Comparison of ENCODE assay signal across 18 cellular contexts in genomic region chr20:58673119-58673518, GRCh38. TPM values are rescaled to one million over a fixed set of nuclear protein-coding genes. Genes with fewer than 3 reads are reported as not detected.
DNase-seq lines count a peak whose midpoint lies in the region; ATAC-seq, FAIRE-seq and TF ChIP-seq lines count a peak whose summit lies in the region.
"Had no signal": no experiment of that assay in that cellular context is flagged by ENCODE, and none has a peak within 500 bp of the region (broad histone marks: within the 10 kb centered on the region; RNA-seq: fewer than 3 reads in every experiment).

No MANE protein-coding gene starts in this region.

- H3K27me3 ChIP-seq in HepG2 (ENCODE audit: control insufficient read depth in 1 of 2, insufficient read depth in 2 of 2, low read length in 2 of 2) = no peaks in the 10 kb centered on the region
- no peaks in the 10 kb centered on the region for H3K27me3 ChIP-seq in right lobe of liver
- no peaks in the 10 kb centered on the region for H3K27me3 ChIP-seq in upper lobe of right lung

- no peak overlapping the region for H3K9ac ChIP-seq in HepG2 (ENCODE audit: insufficient read depth, low read depth, low read length)

- POLR2A ChIA-PET in HepG2 (lab: Yijun Ruan, JAX) (interaction anchor here (1.6 kb wide), 1 partner anchor 22 kb away, joined by 4 read pairs; the partner anchor contains the start of gene STX16), WTC11 (lab: Charles Lee) (no interaction called here)

- no peak overlapping the region for H3K27ac ChIP-seq in HepG2 (ENCODE audit: extremely low read length, insufficient read depth, low read length)
- no peak overlapping the region for H3K27ac ChIP-seq in right lobe of liver
- H3K27ac ChIP-seq in upper lobe of right lung = no peak overlapping the region
- H3K27ac ChIP-seq: C4-2B had no signal

- H3K4me1 ChIP-seq in HepG2 (ENCODE audit: insufficient read depth, low read length) (no peaks in the 10 kb centered on the region), right lobe of liver (no peaks in the 10 kb centered on the region), upper lobe of right lung (no peaks in the 10 kb centered on the region)
- H3K4me1 ChIP-seq: Caco-2 had no signal

- in situ Hi-C loops in HepG2 (cut with HindIII; ENCODE audit: extremely low pct_ligation_motif_present, low pct_unique_long_range_greater_than_20kb) = no loop called here

- H3K79me2 ChIP-seq in HepG2 (ENCODE audit: insufficient read depth, low read length) = no peaks in the 10 kb centered on the region

- TF ChIP-seq POLR2A in HepG2 (IDR thresholded peaks at IDR 0.05; ENCODE audit: insufficient read depth in 1 of 2, low read depth in 2 of 2, low read length in 2 of 2) = no peak
- TF ChIP-seq POLR2A in right lobe of liver (IDR thresholded peaks at IDR 0.05) = no peak

- ATAC-seq in HepG2 (no peak), right lobe of liver (no peak), WTC11 (no peak), upper lobe of right lung (no peak)

- peak overlapping the region; percentile 96 for H3K27ac Mint-ChIP-seq in WTC11
- H3K27ac Mint-ChIP-seq: CD4-positive, alpha-beta T cell had no signal

- peaks cover 37 to 81% of the 10 kb centered on the region in 2 experiments for H3K36me3 ChIP-seq in HepG2 (replicated peaks in 1 of 2; ENCODE audit: control insufficient read depth in 1 of 2, insufficient read depth in 2 of 2, low read length in 2 of 2)
- peaks cover 6 to 77% (median 20%) of the 10 kb centered on the region in 4 donors for H3K36me3 ChIP-seq in right lobe of liver
- peaks cover 90% of the 10 kb centered on the region for H3K36me3 ChIP-seq in upper lobe of right lung

- 0 out of 2 replicates have a peak, but pooled peaks cover 3% of the 10 kb centered on the region for H4K20me1 ChIP-seq in HepG2 (ENCODE audit: insufficient read depth, low read length)

- no peak for TF ChIP-seq RAD21 in HepG2 (CRISPR knock-in tag; IDR thresholded peaks at IDR 0.05)

- no peak overlapping the region for H3K4me2 ChIP-seq in HepG2 (ENCODE audit: low read depth, low read length)

- no peak overlapping the region for H3K4me3 ChIP-seq in HepG2 (replicated peaks in 1 of 3; ENCODE audit: insufficient read depth in 1 of 3, low read depth in 2 of 3, low read length in 3 of 3)
- H3K4me3 ChIP-seq in right lobe of liver = no peak overlapping the region
- no peak overlapping the region for H3K4me3 ChIP-seq in upper lobe of right lung

- WGBS in HepG2 (ENCODE audit: low lambda C conversion rate) = 97% methylated on average over 9 of the region's 9 CpGs
- 92% methylated on average over 9 of the region's 9 CpGs for WGBS in right lobe of liver (ENCODE audit: insufficient coverage, low coverage, low lambda C conversion rate, missing lambda C conversion rate)

- no peaks in the 10 kb centered on the region for H3K9me3 ChIP-seq in HepG2 (ENCODE audit: low read length)
- no peaks in the 10 kb centered on the region for H3K9me3 ChIP-seq in right lobe of liver
- H3K9me3 ChIP-seq in upper lobe of right lung = no peaks in the 10 kb centered on the region
- H3K9me3 ChIP-seq: Caco-2 had no signal

- FAIRE-seq in HepG2 (lab: Jason Lieb, UNC) (no peak), HTR-8/SVneo (lab: Jason Lieb, UNC) (peak; percentile 79)
- FAIRE-seq: A204.1, D721Med, G401.6, GM12891, GM19239 had no signal

- peaks cover 81% of the 10 kb centered on the region for H3K4me1 Mint-ChIP-seq in WTC11

- intact Hi-C loops in HepG2 (cut with micrococcal nuclease; ENCODE audit: unreplicated experiment) = no loop called here
- intact Hi-C loops in right lobe of liver (cut with DNase I) = no loop called here
- intact Hi-C loops in upper lobe of right lung (cut with DNase I) = no loop called here

- no peaks in the 10 kb centered on the region for H3K9me3 Mint-ChIP-seq in WTC11
- H3K9me3 Mint-ChIP-seq: CD4-positive, alpha-beta T cell had no signal

- no peak overlapping the region for H3K4me3 Mint-ChIP-seq in WTC11
- H3K4me3 Mint-ChIP-seq: CD4-positive, alpha-beta T cell had no signal

- H2AFZ ChIP-seq in HepG2 (ENCODE audit: low read length) = no peak overlapping the region

- TF ChIP-seq CTCF in HepG2 (CRISPR knock-in tag; IDR thresholded peaks at IDR 0.05) = no peak
- TF ChIP-seq CTCF in right lobe of liver (IDR thresholded peaks at IDR 0.05) = no peak
- TF ChIP-seq CTCF in WTC11 (IDR thresholded peaks at IDR 0.05) = no peak
- TF ChIP-seq CTCF in upper lobe of right lung (IDR thresholded peaks at IDR 0.05) = no peak

- no peak for DNase-seq in HepG2 (ENCODE audit: low spot score)
- DNase-seq in right lobe of liver = no peak
- no peak for DNase-seq in HTR-8/SVneo (ENCODE audit: insufficient read length, low spot score)
- no peak for DNase-seq in WTC11 (ENCODE audit: low spot score)
- no peak for DNase-seq in Ammon's horn (ENCODE audit: low spot score)
- DNase-seq in upper lobe of right lung = no peak
- no peak for DNase-seq in NK-92 treated with Interleukin-12 subunit alpha and Interleukin-12 subunit beta, amount 100 ng/mL, for 24 hours (lab: John Stamatoyannopoulos, UW)
- DNase-seq: ACHN; Caco-2; CD4-positive, alpha-beta T cell; HCEC 1CT; IMR-90 had no signal

- no TSS peak for BruUV-seq in HepG2 (replicated peaks; lab: Mats Ljungman, UMichigan)

- no peaks in the 10 kb centered on the region for H3K27me3 Mint-ChIP-seq in WTC11 (ENCODE audit: low read depth)
- H3K27me3 Mint-ChIP-seq: CD4-positive, alpha-beta T cell had no signal

- peaks cover 57% of the 10 kb centered on the region for H3K36me3 Mint-ChIP-seq in WTC11

- CTCF ChIA-PET in HepG2 (lab: Yijun Ruan, JAX; ENCODE audit: low intra/inter-chr PET ratio, low total read pairs) = no interaction called here
- CTCF ChIA-PET in WTC11 (lab: Charles Lee) = interaction anchor here (1.4 kb wide), 1 partner anchor 20 kb away, joined by 4 read pairs; the partner anchor contains the start of gene NPEPL1

- TF ChIP-seq EP300 in HepG2 (IDR thresholded peaks at IDR 0.05; ENCODE audit: low read depth in 2 of 2, low read length in 2 of 2) = no peak
- no peak for TF ChIP-seq EP300 in HepG2 (CRISPR knock-in tag; IDR thresholded peaks at IDR 0.05; ENCODE audit: borderline replicate concordance)

TF ChIP-seq in HepG2, 621 proteins besides CTCF, POLR2A, EP300 and RAD21 (continues in another document):
- TF ChIP-seq TOPORS (CRISPR knock-in tag; IDR thresholded peaks at IDR 0.05) (no peak), ZMAT3 (CRISPR knock-in tag; conservative IDR thresholded peaks at IDR 0.05) (no peak)

TF ChIP-seq in WTC11, 78 proteins besides CTCF, POLR2A, EP300 and RAD21 (continues in another document):
- no peak for TF ChIP-seq SP1 (CRISPR knock-in tag; conservative IDR thresholded peaks at IDR 0.05)

RNA-seq across cellular contexts. Expression of gene NPEPL1, which starts 19.5 kb away (rescaled TPM):
- 0.60 and 4.1 TPM in 2 replicates for total RNA-seq in HepG2 (2016; rRNA removed; fragmentation: Illumina TruSeq; extraction: Trizol)
- 3.0 and 3.1 TPM in 2 replicates for total RNA-seq in HepG2 (2016; cell fraction: cytosol; rRNA removed; fragmentation: Illumina TruSeq; extraction: Trizol; ENCODE audit: low read depth)
- 0.30 and 4.3 TPM in 2 replicates for total RNA-seq in HepG2 (2016; cell fraction: insoluble cytoplasmic fraction; rRNA removed; fragmentation: Illumina TruSeq; extraction: Trizol)
- total RNA-seq in HepG2 (2016; cell fraction: membrane; rRNA removed; fragmentation: Illumina TruSeq; extraction: Trizol) = 0.96 and 1.0 TPM in 2 replicates
- total RNA-seq in HepG2 (2016; cell fraction: nucleus; rRNA removed; fragmentation: Illumina TruSeq; extraction: Trizol) = 8.0 and 8.6 TPM in 2 replicates
- polyA plus RNA-seq in HepG2 (2011; rRNA removed) = 7.5 and 9.9 TPM in 2 replicates
- polyA plus RNA-seq in HepG2 (2011; cell fraction: cytosol; rRNA removed) = 1.3 and 1.9 TPM in 2 replicates
- polyA plus RNA-seq in HepG2 (2011; cell fraction: nucleus; rRNA removed) = 184 and 219 TPM in 2 replicates
- 16.9 and 23.0 TPM in 2 replicates for polyA plus RNA-seq in HepG2 (2012)
- 0.41 and 0.51 TPM in 2 replicates for polyA plus RNA-seq in HepG2 (2016; cell fraction: cytosol; fragmentation: Illumina TruSeq; extraction: Trizol; ENCODE audit: low read depth)
- 0.69 and 1.4 TPM in 2 replicates for polyA plus RNA-seq in HepG2 (2016; cell fraction: insoluble cytoplasmic fraction; fragmentation: Illumina TruSeq; extraction: Trizol; ENCODE audit: low read depth)
- polyA plus RNA-seq in HepG2 (2016; cell fraction: membrane; fragmentation: Illumina TruSeq; extraction: Trizol; ENCODE audit: low read depth) = 0.55 and 0.71 TPM in 2 replicates
- 49.5 and 52.8 TPM in 2 replicates for polyA plus RNA-seq in HepG2 (2016; cell fraction: nucleus; fragmentation: Illumina TruSeq; extraction: Trizol; ENCODE audit: insufficient read depth, low read depth)
- polyA minus RNA-seq in HepG2 (2011; rRNA and poly(A)+ RNA removed; ENCODE audit: low replicate concordance) = 8.5 and 18.0 TPM in 2 replicates
- 0.49 and 0.88 TPM in 2 replicates for polyA minus RNA-seq in HepG2 (2011; cell fraction: cytosol; rRNA and poly(A)+ RNA removed)
- polyA minus RNA-seq in HepG2 (2011; cell fraction: nucleus; rRNA and poly(A)+ RNA removed) = 24.2 and 30.1 TPM in 2 replicates
- 10 to 100 TPM in 5 of 6 experiments, 1 to 10 TPM in 1; 7.7 to 13.9 (median 10.1) TPM for total RNA-seq in right lobe of liver
- 35.3 to 39.9 TPM (median 35.8 TPM) in 3 replicates for total RNA-seq in WTC11 (2021)
- 41.6 TPM for total RNA-seq in upper lobe of right lung

RNA-seq across cellular contexts. Expression of gene STX16, which starts 22.0 kb away (rescaled TPM):
- total RNA-seq in HepG2 (2016; rRNA removed; fragmentation: Illumina TruSeq; extraction: Trizol) = 28.0 and 40.5 TPM in 2 replicates
- total RNA-seq in HepG2 (2016; cell fraction: cytosol; rRNA removed; fragmentation: Illumina TruSeq; extraction: Trizol; ENCODE audit: low read depth) = 42.2 and 47.4 TPM in 2 replicates
- total RNA-seq in HepG2 (2016; cell fraction: insoluble cytoplasmic fraction; rRNA removed; fragmentation: Illumina TruSeq; extraction: Trizol) = 26.0 and 32.7 TPM in 2 replicates
- total RNA-seq in HepG2 (2016; cell fraction: membrane; rRNA removed; fragmentation: Illumina TruSeq; extraction: Trizol) = 41.8 and 44.6 TPM in 2 replicates
- 52.2 and 59.0 TPM in 2 replicates for total RNA-seq in HepG2 (2016; cell fraction: nucleus; rRNA removed; fragmentation: Illumina TruSeq; extraction: Trizol)
- polyA plus RNA-seq in HepG2 (2011; rRNA removed) = 72.7 and 79.2 TPM in 2 replicates
- polyA plus RNA-seq in HepG2 (2011; cell fraction: cytosol; rRNA removed) = 37.3 and 55.0 TPM in 2 replicates
- 168 and 204 TPM in 2 replicates for polyA plus RNA-seq in HepG2 (2011; cell fraction: nucleus; rRNA removed)
- 88.7 and 102 TPM in 2 replicates for polyA plus RNA-seq in HepG2 (2012)
- 6.6 and 6.7 TPM in 2 replicates for polyA plus RNA-seq in HepG2 (2016; cell fraction: cytosol; fragmentation: Illumina TruSeq; extraction: Trizol; ENCODE audit: low read depth)
- 48.8 and 56.0 TPM in 2 replicates for polyA plus RNA-seq in HepG2 (2016; cell fraction: insoluble cytoplasmic fraction; fragmentation: Illumina TruSeq; extraction: Trizol; ENCODE audit: low read depth)
- 27.8 and 29.3 TPM in 2 replicates for polyA plus RNA-seq in HepG2 (2016; cell fraction: membrane; fragmentation: Illumina TruSeq; extraction: Trizol; ENCODE audit: low read depth)
- polyA plus RNA-seq in HepG2 (2016; cell fraction: nucleus; fragmentation: Illumina TruSeq; extraction: Trizol; ENCODE audit: insufficient read depth, low read depth) = 245 and 266 TPM in 2 replicates
- 15.4 and 22.9 TPM in 2 replicates for polyA minus RNA-seq in HepG2 (2011; rRNA and poly(A)+ RNA removed; ENCODE audit: low replicate concordance)
- polyA minus RNA-seq in HepG2 (2011; cell fraction: cytosol; rRNA and poly(A)+ RNA removed) = 18.4 and 26.0 TPM in 2 replicates
- polyA minus RNA-seq in HepG2 (2011; cell fraction: nucleus; rRNA and poly(A)+ RNA removed) = 99.9 and 121 TPM in 2 replicates
- 10 to 100 TPM; 18.1 to 25.3 (median 22.2) TPM for total RNA-seq in right lobe of liver
- 89.1 to 116 TPM (median 113 TPM) in 3 replicates for total RNA-seq in WTC11 (2021)
- total RNA-seq in upper lobe of right lung = 57.0 TPM
